ENCODE assay signal across 1 cellular context in genomic region chr18:9535430-9535972, GRCh38.
TF ChIP-seq lines count a peak whose summit lies in the region.

No MANE protein-coding gene starts in this region.

TF ChIP-seq in HepG2, 621 proteins besides CTCF, POLR2A, EP300 and RAD21 (continued from another document and continues in another):
- TF ChIP-seq ARID5B (CRISPR knock-in tag; IDR thresholded peaks at IDR 0.05): peak; percentile 86
- peak; percentile 70 for TF ChIP-seq RAD51 (IDR thresholded peaks at IDR 0.05; ENCODE audit: borderline replicate concordance)
- no peak for TF ChIP-seq GTF2F1 (IDR thresholded peaks at IDR 0.05; ENCODE audit: low read length)
- TF ChIP-seq SETDB1 (CRISPR knock-in tag; IDR thresholded peaks at IDR 0.05; ENCODE audit: borderline replicate concordance): no peak
- no peak; the same call in 1 of the 2 replicates for TF ChIP-seq MED1 (CRISPR knock-in tag; IDR thresholded peaks at IDR 0.05)
- TF ChIP-seq XRCC5 (optimal IDR thresholded peaks at IDR 0.05; ENCODE audit: low read length): no peak
- TF ChIP-seq MED8 (CRISPR knock-in tag; IDR thresholded peaks at IDR 0.05; ENCODE audit: insufficient replicate concordance): no peak
- TF ChIP-seq NR2C2 (CRISPR knock-in tag; IDR thresholded peaks at IDR 0.05; ENCODE audit: borderline replicate concordance): no peak
- no peak for TF ChIP-seq NRL (CRISPR knock-in tag; IDR thresholded peaks at IDR 0.05; ENCODE audit: borderline replicate concordance)
- no peak for TF ChIP-seq CREM (IDR thresholded peaks at IDR 0.05)
- TF ChIP-seq CREM (CRISPR knock-in tag; IDR thresholded peaks at IDR 0.05): no peak
- 0 out of 2 replicates have a peak, but pooled peaks have one; percentile 54 for TF ChIP-seq ZFP1 (CRISPR knock-in tag; IDR thresholded peaks at IDR 0.05)
- no peak for TF ChIP-seq ZNF225 (CRISPR knock-in tag; IDR thresholded peaks at IDR 0.05)
- no peak for TF ChIP-seq FOXP1 (IDR thresholded peaks at IDR 0.05)
- TF ChIP-seq FOXP1 (CRISPR knock-in tag; IDR thresholded peaks at IDR 0.05): peak; percentile 69
- TF ChIP-seq HES4 (CRISPR knock-in tag; IDR thresholded peaks at IDR 0.05; ENCODE audit: borderline replicate concordance): no peak
- no peak for TF ChIP-seq ADNP (CRISPR knock-in tag; IDR thresholded peaks at IDR 0.05)
- no peak for TF ChIP-seq CREB1 (IDR thresholded peaks at IDR 0.05)
- no peak for TF ChIP-seq CREB1 (CRISPR knock-in tag; IDR thresholded peaks at IDR 0.05)
- TF ChIP-seq REST (IDR thresholded peaks at IDR 0.05; ENCODE audit: borderline replicate concordance in 1 of 2, low read depth in 1 of 2, low read length in 2 of 2): no peak
- no peak for TF ChIP-seq ZNF207 (IDR thresholded peaks at IDR 0.05; ENCODE audit: borderline replicate concordance)
- no peak for TF ChIP-seq ZNF12 (CRISPR knock-in tag; IDR thresholded peaks at IDR 0.05)
- TF ChIP-seq GATAD1 (CRISPR knock-in tag; IDR thresholded peaks at IDR 0.05): peak; percentile 38; the same call in 1 of the 2 replicates
- no peak for TF ChIP-seq ZNF20 (CRISPR knock-in tag; IDR thresholded peaks at IDR 0.05)
- no peak for TF ChIP-seq MBNL3 (CRISPR knock-in tag; conservative IDR thresholded peaks at IDR 0.05)
- TF ChIP-seq ZGPAT (CRISPR knock-in tag; IDR thresholded peaks at IDR 0.05): peak; percentile 68
- TF ChIP-seq ZMAT5 (CRISPR knock-in tag; IDR thresholded peaks at IDR 0.05; ENCODE audit: borderline replicate concordance, low read depth): no peak
- no peak for TF ChIP-seq ZNF7 (CRISPR knock-in tag; IDR thresholded peaks at IDR 0.05)
- no peak for TF ChIP-seq TRIM24 (CRISPR knock-in tag; IDR thresholded peaks at IDR 0.05)
- no peak for TF ChIP-seq BRCA1 (CRISPR knock-in tag; IDR thresholded peaks at IDR 0.05)
- TF ChIP-seq KDM6A (CRISPR knock-in tag; IDR thresholded peaks at IDR 0.05; ENCODE audit: low read depth): no peak
- no peak for TF ChIP-seq CHD2 (IDR thresholded peaks at IDR 0.05; ENCODE audit: low read depth, low read length)
- no peak for TF ChIP-seq SCMH1 (CRISPR knock-in tag; IDR thresholded peaks at IDR 0.05; ENCODE audit: borderline replicate concordance)
- TF ChIP-seq ARID3A (IDR thresholded peaks at IDR 0.05; ENCODE audit: low read depth, low read length): no peak
- peak; percentile 55; the same call in 1 of the 2 replicates for TF ChIP-seq FOXP4 (CRISPR knock-in tag; IDR thresholded peaks at IDR 0.05)
- peak; percentile 23; the same call in 1 of the 2 replicates for TF ChIP-seq MYC (CRISPR knock-in tag; IDR thresholded peaks at IDR 0.05; ENCODE audit: borderline replicate concordance)
- TF ChIP-seq IKZF5 (CRISPR knock-in tag; IDR thresholded peaks at IDR 0.05): peak; percentile 68; the same call in 1 of the 2 replicates
- TF ChIP-seq KLF16 (CRISPR knock-in tag; IDR thresholded peaks at IDR 0.05): 0 out of 4 replicates have a peak, but pooled peaks of 1 of the 2 experiments have one; percentile 50
- TF ChIP-seq SIN3A (IDR thresholded peaks at IDR 0.05; ENCODE audit: borderline replicate concordance, low read depth, low read length): no peak
- 0 out of 2 replicates have a peak, but pooled peaks have one; percentile 49 for TF ChIP-seq KLF11 (CRISPR knock-in tag; IDR thresholded peaks at IDR 0.05)
- peak; percentile 94 for TF ChIP-seq ARNTL (CRISPR knock-in tag; IDR thresholded peaks at IDR 0.05)
- TF ChIP-seq MLXIP (CRISPR knock-in tag; IDR thresholded peaks at IDR 0.05; ENCODE audit: borderline replicate concordance): no peak
- no peak for TF ChIP-seq ZNF639 (CRISPR knock-in tag; conservative IDR thresholded peaks at IDR 0.05)
- no peak for TF ChIP-seq HNRNPUL1 (IDR thresholded peaks at IDR 0.05; ENCODE audit: low read depth, low read length)
- no peak for TF ChIP-seq ZNF335 (CRISPR knock-in tag; IDR thresholded peaks at IDR 0.05)
- no peak for TF ChIP-seq MTF2 (CRISPR knock-in tag; IDR thresholded peaks at IDR 0.05; ENCODE audit: borderline replicate concordance)
- no peak for TF ChIP-seq ZNF264 (CRISPR knock-in tag; IDR thresholded peaks at IDR 0.05)
